14 cellular contexts compared by ENCODE assay signal in the genomic region with DNA sequence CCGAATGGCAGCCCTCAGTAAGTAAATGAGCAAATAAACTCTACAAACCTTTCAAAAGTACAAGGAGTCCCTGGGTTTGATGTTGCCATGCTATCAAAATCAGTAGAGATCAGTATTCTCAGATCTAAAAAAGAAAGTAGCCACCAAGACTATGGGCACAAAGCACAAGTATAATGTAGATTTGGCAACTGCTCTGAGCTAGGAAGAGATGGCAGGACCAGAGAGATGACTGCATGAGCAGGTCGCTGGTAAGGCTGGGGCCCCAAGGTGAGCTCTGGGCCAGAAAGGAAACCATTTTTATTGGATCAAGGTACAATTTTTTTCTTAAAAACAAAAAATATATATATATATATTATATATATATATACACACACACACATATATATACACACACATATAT. TPM values are rescaled to one million over a fixed set of nuclear protein-coding genes. Genes with fewer than 3 reads are reported as not detected.
A peak's percentile ranks its signal among the peaks of the same experiment; 100 is the strongest.
DNase-seq lines count a peak whose midpoint lies in the region; ATAC-seq and TF ChIP-seq lines count a peak whose summit lies in the region.
"Had no signal": no experiment of that assay in that cellular context is flagged by ENCODE, and none has a peak within 500 bp of the region (broad histone marks: within the 10 kb centered on the region; RNA-seq: fewer than 3 reads in every experiment).

No MANE protein-coding gene starts in this region.

- H3K9me3 Mint-ChIP-seq in stimulated activated naive CD8-positive, alpha-beta T cell treated with anti-CD3 and anti-CD28 coated beads, Interleukin-15, Interleukin-2, amounts not matched to agents 100 ng/mL and 50 ng/mL, for 24 hours: no peaks in the 10 kb centered on the region
- no peaks in the 10 kb centered on the region for H3K9me3 Mint-ChIP-seq in stimulated activated naive CD8-positive, alpha-beta T cell treated with anti-CD3 and anti-CD28 coated beads, Interleukin-15, amount 100 ng/mL, for 72 hours
- H3K9me3 Mint-ChIP-seq in activated T-helper 17 cell treated with anti-CD3 and anti-CD28 coated beads, Interleukin-2, amount 50 U/mL, for 72 hours: no peaks in the 10 kb centered on the region

- H3K4me3 Mint-ChIP-seq in stimulated activated naive CD8-positive, alpha-beta T cell treated with anti-CD3 and anti-CD28 coated beads, Interleukin-15, Interleukin-2, amounts not matched to agents 100 ng/mL and 50 ng/mL, for 24 hours: no peak overlapping the region
- no peak overlapping the region for H3K4me3 Mint-ChIP-seq in stimulated activated naive CD8-positive, alpha-beta T cell treated with anti-CD3 and anti-CD28 coated beads, Interleukin-15, amount 100 ng/mL, for 72 hours
- peak overlapping the region; percentile 31 for H3K4me3 Mint-ChIP-seq in activated T-helper 17 cell treated with anti-CD3 and anti-CD28 coated beads, Interleukin-2, amount 50 U/mL, for 72 hours

- H3K9me3 ChIP-seq in muscle layer of duodenum (ENCODE audit: control insufficient read depth in 1 of 2, low read length in 2 of 2) (no peaks in the 10 kb centered on the region), vagina (no peaks in the 10 kb centered on the region)

- intact Hi-C loops in vagina (cut with DNase I): loop anchor here (10.0 kb wide), 1 partner anchor 238 kb away; no protein-coding TSS in a partner anchor
- intact Hi-C loops in lower leg skin (cut with DNase I; ENCODE audit: low total_unique reads): loop anchor here (5.0 to 10.0 kb wide), 2 partner anchors 148 to 266 kb away; no protein-coding TSS in a partner anchor

- peak overlapping the region; percentile 50 for H3K27ac ChIP-seq in muscle layer of duodenum (ENCODE audit: low read length)
- peak overlapping the region; percentile 94 for H3K27ac ChIP-seq in vagina

- no peaks in the 10 kb centered on the region for H3K36me3 Mint-ChIP-seq in stimulated activated naive CD8-positive, alpha-beta T cell treated with anti-CD3 and anti-CD28 coated beads, Interleukin-15, Interleukin-2, amounts not matched to agents 100 ng/mL and 50 ng/mL, for 24 hours (ENCODE audit: low read depth)
- H3K36me3 Mint-ChIP-seq in activated T-helper 17 cell treated with anti-CD3 and anti-CD28 coated beads, Interleukin-2, amount 50 U/mL, for 72 hours (ENCODE audit: low read depth): no peaks in the 10 kb centered on the region

- no peak for TF ChIP-seq POLR2A in vagina (IDR thresholded peaks at IDR 0.05)
- no peak for TF ChIP-seq POLR2A in lower leg skin (IDR thresholded peaks at IDR 0.05)

- DNase-seq in stimulated activated naive CD8-positive, alpha-beta T cell treated with anti-CD3 and anti-CD28 coated beads, Interleukin-15, amount 100 ng/mL, for 72 hours: no peak
- no peak for DNase-seq in vagina (ENCODE audit: extremely low spot score in 2 of 2)
- no peak for DNase-seq in lower leg skin (ENCODE audit: low spot score in 2 of 2)
- DNase-seq in NCI-H774 (lab: John Stamatoyannopoulos, UW): no peak
- DNase-seq: amniotic stem cell; effector CD4-positive, alpha-beta T cell; NCI-H1436 treated with DMSO at 0.1 percent for 48 hours; NCI-H526 treated with DMSO at 0.1 percent for 48 hours; stimulated activated CD4-positive, alpha-beta T cell treated with anti-CD3 and anti-CD28 coated beads, Interleukin-12 subunit alpha, Interleukin-12 subunit beta, amount 100 ng/mL, for 4 hours had no signal

- H3K36me3 ChIP-seq in muscle layer of duodenum (ENCODE audit: control insufficient read depth in 1 of 2, insufficient read depth in 2 of 2, low read length in 2 of 2): peaks cover 0 to 4% of the 10 kb centered on the region in 2 donors
- no peaks in the 10 kb centered on the region for H3K36me3 ChIP-seq in vagina

- no peak overlapping the region for H3K4me3 ChIP-seq in muscle layer of duodenum (ENCODE audit: low read depth in 1 of 2, low read length in 2 of 2)
- H3K4me3 ChIP-seq in vagina: no peak overlapping the region
- H3K4me3 ChIP-seq in lower leg skin (ENCODE audit: low read depth, poor library complexity, severe bottlenecking): no peak overlapping the region

- peaks cover 67% of the 10 kb centered on the region for H3K4me1 Mint-ChIP-seq in stimulated activated naive CD8-positive, alpha-beta T cell treated with anti-CD3 and anti-CD28 coated beads, Interleukin-15, Interleukin-2, amounts not matched to agents 100 ng/mL and 50 ng/mL, for 24 hours (ENCODE audit: low read depth)
- H3K4me1 Mint-ChIP-seq in stimulated activated naive CD8-positive, alpha-beta T cell treated with anti-CD3 and anti-CD28 coated beads, Interleukin-15, amount 100 ng/mL, for 72 hours: peaks cover 56% of the 10 kb centered on the region
- H3K4me1 Mint-ChIP-seq in activated T-helper 17 cell treated with anti-CD3 and anti-CD28 coated beads, Interleukin-2, amount 50 U/mL, for 72 hours: peaks cover 28% of the 10 kb centered on the region

- H3K4me1 ChIP-seq in muscle layer of duodenum (ENCODE audit: control insufficient read depth in 1 of 2, insufficient read depth in 2 of 2, low read length in 2 of 2) (peaks cover 11 to 49% of the 10 kb centered on the region in 2 donors), vagina (peaks cover 31% of the 10 kb centered on the region)

- no peak for ATAC-seq in stimulated activated naive CD8-positive, alpha-beta T cell treated with anti-CD3 and anti-CD28 coated beads, Interleukin-15, amount 100 ng/mL, for 72 hours
- no peak for ATAC-seq in activated T-helper 17 cell treated with anti-CD3 and anti-CD28 coated beads, Interleukin-2, amount 50 U/mL, for 72 hours (replicated peaks)
- ATAC-seq in GM18517 (IDR thresholded peaks at IDR 0.05; ENCODE audit: unreplicated experiment): no peak

- no peaks in the 10 kb centered on the region for H3K27me3 Mint-ChIP-seq in stimulated activated naive CD8-positive, alpha-beta T cell treated with anti-CD3 and anti-CD28 coated beads, Interleukin-15, Interleukin-2, amounts not matched to agents 100 ng/mL and 50 ng/mL, for 24 hours
- H3K27me3 Mint-ChIP-seq in stimulated activated naive CD8-positive, alpha-beta T cell treated with anti-CD3 and anti-CD28 coated beads, Interleukin-15, amount 100 ng/mL, for 72 hours: no peaks in the 10 kb centered on the region
- H3K27me3 Mint-ChIP-seq in activated T-helper 17 cell treated with anti-CD3 and anti-CD28 coated beads, Interleukin-2, amount 50 U/mL, for 72 hours: no peaks in the 10 kb centered on the region

- H3K27me3 ChIP-seq in muscle layer of duodenum (ENCODE audit: low read depth, low read length) (no peaks in the 10 kb centered on the region), vagina (no peaks in the 10 kb centered on the region)

- 43 to 45% methylated on average over 2 of the region's 2 CpGs for WGBS in lower leg skin, 2 donors

- H3K27ac Mint-ChIP-seq in stimulated activated naive CD8-positive, alpha-beta T cell treated with anti-CD3 and anti-CD28 coated beads, Interleukin-15, Interleukin-2, amounts not matched to agents 100 ng/mL and 50 ng/mL, for 24 hours: peak overlapping the region; percentile 76
- H3K27ac Mint-ChIP-seq in stimulated activated naive CD8-positive, alpha-beta T cell treated with anti-CD3 and anti-CD28 coated beads, Interleukin-15, amount 100 ng/mL, for 72 hours: peak overlapping the region in 1 of 2 donors; percentile 78
- H3K27ac Mint-ChIP-seq in activated T-helper 17 cell treated with anti-CD3 and anti-CD28 coated beads, Interleukin-2, amount 50 U/mL, for 72 hours: peak overlapping the region; percentile 3

- no peak for TF ChIP-seq CTCF in vagina (IDR thresholded peaks at IDR 0.05)
- TF ChIP-seq CTCF in lower leg skin (IDR thresholded peaks at IDR 0.05): no peak

RNA-seq across cellular contexts. Expression of gene ADORA3, which starts 3.1 kb away (rescaled TPM):
- not detected for total RNA-seq in activated T-helper 17 cell treated with anti-CD3 and anti-CD28 coated beads, Interleukin-2, amount 50 U/mL, for 72 hours
- total RNA-seq in vagina (5.2 TPM), lower leg skin (1 to 10 TPM in 3 of 4 donors, under 1 TPM in 1; 0.91 to 2.1 (median 1.8) TPM)
- total RNA-seq: SK-MEL-5 had no signal

RNA-seq across cellular contexts. Expression of gene TMIGD3, which starts 3.1 kb away (rescaled TPM):
- under 1 TPM in 1 of 2 donors, not detected in 1; 0.41 TPM for total RNA-seq in activated T-helper 17 cell treated with anti-CD3 and anti-CD28 coated beads, Interleukin-2, amount 50 U/mL, for 72 hours
- total RNA-seq in vagina (2.9 TPM), lower leg skin (1 to 10 TPM in 1 of 4 donors, under 1 TPM in 2, not detected in 1; 0.54 to 1.2 (median 0.68) TPM)

RNA-seq across cellular contexts. Expression of gene C1orf162, which starts 32.8 kb away (rescaled TPM):
- 1 to 10 TPM; 4.4 to 4.9 TPM for total RNA-seq in activated T-helper 17 cell treated with anti-CD3 and anti-CD28 coated beads, Interleukin-2, amount 50 U/mL, for 72 hours
- total RNA-seq in vagina (46.2 TPM), lower leg skin (10 to 100 TPM in 3 of 4 donors, 1 to 10 TPM in 1; 2.4 to 15.3 (median 12.3) TPM)
- total RNA-seq: SK-MEL-5 had no signal

RNA-seq across cellular contexts. Expression of gene ATP5PB, which starts 57.3 kb away (rescaled TPM):
- 100 to 1,000 TPM; 235 to 383 TPM for total RNA-seq in activated T-helper 17 cell treated with anti-CD3 and anti-CD28 coated beads, Interleukin-2, amount 50 U/mL, for 72 hours
- total RNA-seq in vagina (142 TPM), lower leg skin (100 to 1,000 TPM; 113 to 219 (median 153) TPM)

RNA-seq across cellular contexts. Expression of gene WDR77, which starts 57.5 kb away (rescaled TPM):
- total RNA-seq in activated T-helper 17 cell treated with anti-CD3 and anti-CD28 coated beads, Interleukin-2, amount 50 U/mL, for 72 hours: 10 to 100 TPM; 27.5 to 65.2 TPM
- total RNA-seq in vagina (50.8 TPM), lower leg skin (10 to 100 TPM in 3 of 4 donors, 1 to 10 TPM in 1; 8.8 to 18.5 (median 12.7) TPM)
